ENCODE assay signal across 13 cellular contexts in genomic region chr5:36494756-36495637, GRCh38.
A peak's percentile ranks its signal among the peaks of the same experiment; 100 is the strongest.
DNase-seq lines count a peak whose midpoint lies in the region; TF ChIP-seq lines count a peak whose summit lies in the region.
"Had no signal": no experiment of that assay in that cellular context is flagged by ENCODE, and none has a peak within 500 bp of the region (broad histone marks: within the 10 kb centered on the region; RNA-seq: fewer than 3 reads in every experiment).

No MANE protein-coding gene starts in this region.

- in situ Hi-C loops in brain microvascular endothelial cell (cut with HindIII; ENCODE audit: low pct_ligation_motif_present, low sequenced_read_pairs), result no loop called here

- peak overlapping the region; percentile 12 for H3K4me3 Mint-ChIP-seq in type B pancreatic cell

- H3K9me3 Mint-ChIP-seq in type B pancreatic cell, result peaks cover 4% of the 10 kb centered on the region

- DNase-seq in HT1080 (ENCODE audit: low read depth), result peak; percentile 68
- DNase-seq in brain microvascular endothelial cell, result peak; percentile 26
- no peak for DNase-seq in type B pancreatic cell (ENCODE audit: extremely low spot score, unreplicated experiment)
- no peak for DNase-seq in NCI-H526 treated with DMSO at 0.1 percent for 48 hours (lab: John Stamatoyannopoulos, UW)
- no peak for DNase-seq in dermis blood vessel endothelial cell
- DNase-seq in NOMO-1 treated with DMSO at 0.1 percent for 48 hours (lab: John Stamatoyannopoulos, UW; ENCODE audit: unreplicated experiment), result no peak
- DNase-seq: COR-L47, H7, NCI-H748 treated with DMSO at 0.1 percent for 48 hours, right cardiac atrium, SIG-M5 had no signal

- H3K27ac Mint-ChIP-seq in type B pancreatic cell, result no peak overlapping the region

- no peaks in the 10 kb centered on the region for H3K27me3 ChIP-seq in brain microvascular endothelial cell (replicated peaks)
- H3K27me3 ChIP-seq in layer of hippocampus (ENCODE audit: control insufficient read depth, insufficient read depth, low read length), result no peaks in the 10 kb centered on the region

- no peaks in the 10 kb centered on the region for H3K36me3 ChIP-seq in brain microvascular endothelial cell (replicated peaks)

- TF ChIP-seq CTCF in brain microvascular endothelial cell (IDR thresholded peaks at IDR 0.05; ENCODE audit: low read depth, low read length, missing control alignments), result no peak
- TF ChIP-seq CTCF in type B pancreatic cell (conservative IDR thresholded peaks at IDR 0.05), result no peak

- no peaks in the 10 kb centered on the region for H3K36me3 Mint-ChIP-seq in type B pancreatic cell

- no peaks in the 10 kb centered on the region for H3K27me3 Mint-ChIP-seq in type B pancreatic cell

- H3K27ac ChIP-seq in brain microvascular endothelial cell (no peak overlapping the region), layer of hippocampus (ENCODE audit: low read depth, low read length) (peak overlapping the region; percentile 55)
- H3K27ac ChIP-seq: VCaP had no signal

- peaks cover 28% of the 10 kb centered on the region for H3K4me1 Mint-ChIP-seq in type B pancreatic cell (ENCODE audit: unreplicated experiment)

- H3K4me3 ChIP-seq in brain microvascular endothelial cell (ENCODE audit: low read depth, low read length), result no peak overlapping the region

Comparison
In these comparisons a context has a peak if more than half of its experiments do, and no peak if none do; other contexts are left out.
1. DNase-seq: peak in HT1080 (single experiment) and brain microvascular endothelial cell (single experiment); none in type B pancreatic cell (single experiment), NCI-H526 treated with DMSO at 0.1 percent for 48 hours (single experiment), dermis blood vessel endothelial cell (single experiment) and NOMO-1 treated with DMSO at 0.1 percent for 48 hours (single experiment).